1 cellular context compared by ENCODE assay signal in the genomic region with DNA sequence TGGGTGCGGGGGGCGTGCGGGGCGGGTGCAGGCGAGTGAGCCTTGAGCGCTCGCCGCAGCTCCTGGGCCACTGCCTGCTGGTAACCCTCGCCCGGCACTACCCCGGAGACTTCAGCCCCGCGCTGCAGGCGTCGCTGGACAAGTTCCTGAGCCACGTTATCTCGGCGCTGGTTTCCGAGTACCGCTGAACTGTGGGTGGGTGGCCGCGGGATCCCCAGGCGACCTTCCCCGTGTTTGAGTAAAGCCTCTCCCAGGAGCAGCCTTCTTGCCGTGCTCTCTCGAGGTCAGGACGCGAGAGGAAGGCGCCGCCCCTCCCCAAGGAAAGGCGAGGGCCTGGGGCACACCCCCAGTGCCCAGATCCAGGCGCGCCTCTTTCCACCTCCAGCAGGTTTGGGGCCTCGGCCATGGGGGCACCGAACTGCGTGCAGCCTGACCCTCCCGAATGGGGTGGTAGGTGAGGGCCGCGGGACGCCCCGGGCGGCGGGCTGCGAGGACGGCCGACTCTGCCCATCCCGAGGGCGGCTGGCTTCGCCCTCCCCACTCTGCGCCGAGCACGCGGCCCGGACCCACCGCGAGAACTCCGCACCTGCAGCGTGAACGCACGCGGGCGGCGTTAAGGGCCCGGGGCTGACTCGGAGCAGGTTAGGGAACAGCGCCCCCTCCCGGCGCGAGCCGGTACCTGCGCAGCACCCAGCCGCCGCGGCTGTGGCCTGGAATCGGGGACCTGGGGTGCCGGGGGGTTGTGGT.
A peak's percentile ranks its signal among the peaks of the same experiment; 100 is the strongest.
TF ChIP-seq lines count a peak whose summit lies in the region.

No MANE protein-coding gene starts in this region.

TF ChIP-seq in HepG2, 621 proteins besides CTCF, POLR2A, EP300 and RAD21 (continued from another document and continues in another):
- TF ChIP-seq, protein P1, sequence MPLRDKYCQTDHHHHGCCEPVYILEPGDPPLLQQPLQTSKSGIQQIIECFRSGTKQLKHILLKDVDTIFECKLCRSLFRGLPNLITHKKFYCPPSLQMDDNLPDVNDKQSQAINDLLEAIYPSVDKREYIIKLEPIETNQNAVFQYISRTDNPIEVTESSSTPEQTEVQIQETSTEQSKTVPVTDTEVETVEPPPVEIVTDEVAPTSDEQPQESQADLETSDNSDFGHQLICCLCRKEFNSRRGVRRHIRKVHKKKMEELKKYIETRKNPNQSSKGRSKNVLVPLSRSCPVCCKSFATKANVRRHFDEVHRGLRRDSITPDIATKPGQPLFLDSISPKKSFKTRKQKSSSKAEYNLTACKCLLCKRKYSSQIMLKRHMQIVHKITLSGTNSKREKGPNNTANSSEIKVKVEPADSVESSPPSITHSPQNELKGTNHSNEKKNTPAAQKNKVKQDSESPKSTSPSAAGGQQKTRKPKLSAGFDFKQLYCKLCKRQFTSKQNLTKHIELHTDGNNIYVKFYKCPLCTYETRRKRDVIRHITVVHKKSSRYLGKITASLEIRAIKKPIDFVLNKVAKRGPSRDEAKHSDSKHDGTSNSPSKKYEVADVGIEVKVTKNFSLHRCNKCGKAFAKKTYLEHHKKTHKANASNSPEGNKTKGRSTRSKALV (CRISPR knock-in tag; IDR thresholded peaks at IDR 0.05), result peak; percentile 99
- TF ChIP-seq ZNF354B (CRISPR knock-in tag; IDR thresholded peaks at IDR 0.05), result peak; percentile 88; the same call in 1 of the 2 replicates
- peak; percentile 96 for TF ChIP-seq BRCA1 (CRISPR knock-in tag; IDR thresholded peaks at IDR 0.05)
- peak; percentile 88 for TF ChIP-seq MEIS2 (CRISPR knock-in tag; IDR thresholded peaks at IDR 0.05)
- peak; percentile 71 for TF ChIP-seq NR2C2 (CRISPR knock-in tag; IDR thresholded peaks at IDR 0.05; ENCODE audit: borderline replicate concordance)
- TF ChIP-seq RFX5 (IDR thresholded peaks at IDR 0.05; ENCODE audit: low read depth, low read length), result no peak
- peak; percentile 89; the same call in 1 of the 2 replicates for TF ChIP-seq ZBTB20 (CRISPR knock-in tag; IDR thresholded peaks at IDR 0.05; ENCODE audit: borderline replicate concordance, low read depth)
- TF ChIP-seq, protein P2, sequence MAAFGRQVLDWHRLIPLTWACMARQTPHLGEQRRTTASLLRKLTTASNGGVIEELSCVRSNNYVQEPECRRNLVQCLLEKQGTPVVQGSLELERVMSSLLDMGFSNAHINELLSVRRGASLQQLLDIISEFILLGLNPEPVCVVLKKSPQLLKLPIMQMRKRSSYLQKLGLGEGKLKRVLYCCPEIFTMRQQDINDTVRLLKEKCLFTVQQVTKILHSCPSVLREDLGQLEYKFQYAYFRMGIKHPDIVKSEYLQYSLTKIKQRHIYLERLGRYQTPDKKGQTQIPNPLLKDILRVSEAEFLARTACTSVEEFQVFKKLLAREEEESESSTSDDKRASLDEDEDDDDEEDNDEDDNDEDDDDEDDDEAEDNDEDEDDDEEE (CRISPR knock-in tag; IDR thresholded peaks at IDR 0.05), result peak; percentile 99
- peak; percentile 99 for TF ChIP-seq MYC (CRISPR knock-in tag; IDR thresholded peaks at IDR 0.05; ENCODE audit: borderline replicate concordance)
- TF ChIP-seq, protein P3, sequence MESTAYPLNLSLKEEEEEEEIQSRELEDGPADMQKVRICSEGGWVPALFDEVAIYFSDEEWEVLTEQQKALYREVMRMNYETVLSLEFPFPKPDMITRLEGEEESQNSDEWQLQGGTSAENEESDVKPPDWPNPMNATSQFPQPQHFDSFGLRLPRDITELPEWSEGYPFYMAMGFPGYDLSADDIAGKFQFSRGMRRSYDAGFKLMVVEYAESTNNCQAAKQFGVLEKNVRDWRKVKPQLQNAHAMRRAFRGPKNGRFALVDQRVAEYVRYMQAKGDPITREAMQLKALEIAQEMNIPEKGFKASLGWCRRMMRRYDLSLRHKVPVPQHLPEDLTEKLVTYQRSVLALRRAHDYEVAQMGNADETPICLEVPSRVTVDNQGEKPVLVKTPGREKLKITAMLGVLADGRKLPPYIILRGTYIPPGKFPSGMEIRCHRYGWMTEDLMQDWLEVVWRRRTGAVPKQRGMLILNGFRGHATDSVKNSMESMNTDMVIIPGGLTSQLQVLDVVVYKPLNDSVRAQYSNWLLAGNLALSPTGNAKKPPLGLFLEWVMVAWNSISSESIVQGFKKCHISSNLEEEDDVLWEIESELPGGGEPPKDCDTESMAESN (CRISPR knock-in tag; conservative IDR thresholded peaks at IDR 0.05), result peak; percentile 96
- TF ChIP-seq, protein P4, sequence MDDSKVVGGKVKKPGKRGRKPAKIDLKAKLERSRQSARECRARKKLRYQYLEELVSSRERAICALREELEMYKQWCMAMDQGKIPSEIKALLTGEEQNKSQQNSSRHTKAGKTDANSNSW (CRISPR knock-in tag; IDR thresholded peaks at IDR 0.05; ENCODE audit: borderline replicate concordance), result peak; percentile 97; the same call in 1 of the 2 replicates
- TF ChIP-seq SP4 (CRISPR knock-in tag; IDR thresholded peaks at IDR 0.05), result peak; percentile 87
- TF ChIP-seq REPIN1 (CRISPR knock-in tag; IDR thresholded peaks at IDR 0.05; ENCODE audit: borderline replicate concordance, low read depth), result peak; percentile 98
- TF ChIP-seq ZNF781 (CRISPR knock-in tag; IDR thresholded peaks at IDR 0.05; ENCODE audit: borderline replicate concordance, not compliant biosample characterization), result peak; percentile 84
- no peak for TF ChIP-seq FLYWCH1 (CRISPR knock-in tag; IDR thresholded peaks at IDR 0.05)
- TF ChIP-seq ZNF124 (CRISPR knock-in tag; IDR thresholded peaks at IDR 0.05), result peak; percentile 94
- TF ChIP-seq SAP130 (CRISPR knock-in tag; IDR thresholded peaks at IDR 0.05; ENCODE audit: low read depth), result peak; percentile 79
- TF ChIP-seq U2AF2 (IDR thresholded peaks at IDR 0.05; ENCODE audit: low read depth, low read length), result no peak
- TF ChIP-seq, protein P5, sequence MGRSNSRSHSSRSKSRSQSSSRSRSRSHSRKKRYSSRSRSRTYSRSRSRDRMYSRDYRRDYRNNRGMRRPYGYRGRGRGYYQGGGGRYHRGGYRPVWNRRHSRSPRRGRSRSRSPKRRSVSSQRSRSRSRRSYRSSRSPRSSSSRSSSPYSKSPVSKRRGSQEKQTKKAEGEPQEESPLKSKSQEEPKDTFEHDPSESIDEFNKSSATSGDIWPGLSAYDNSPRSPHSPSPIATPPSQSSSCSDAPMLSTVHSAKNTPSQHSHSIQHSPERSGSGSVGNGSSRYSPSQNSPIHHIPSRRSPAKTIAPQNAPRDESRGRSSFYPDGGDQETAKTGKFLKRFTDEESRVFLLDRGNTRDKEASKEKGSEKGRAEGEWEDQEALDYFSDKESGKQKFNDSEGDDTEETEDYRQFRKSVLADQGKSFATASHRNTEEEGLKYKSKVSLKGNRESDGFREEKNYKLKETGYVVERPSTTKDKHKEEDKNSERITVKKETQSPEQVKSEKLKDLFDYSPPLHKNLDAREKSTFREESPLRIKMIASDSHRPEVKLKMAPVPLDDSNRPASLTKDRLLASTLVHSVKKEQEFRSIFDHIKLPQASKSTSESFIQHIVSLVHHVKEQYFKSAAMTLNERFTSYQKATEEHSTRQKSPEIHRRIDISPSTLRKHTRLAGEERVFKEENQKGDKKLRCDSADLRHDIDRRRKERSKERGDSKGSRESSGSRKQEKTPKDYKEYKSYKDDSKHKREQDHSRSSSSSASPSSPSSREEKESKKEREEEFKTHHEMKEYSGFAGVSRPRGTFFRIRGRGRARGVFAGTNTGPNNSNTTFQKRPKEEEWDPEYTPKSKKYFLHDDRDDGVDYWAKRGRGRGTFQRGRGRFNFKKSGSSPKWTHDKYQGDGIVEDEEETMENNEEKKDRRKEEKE (IDR thresholded peaks at IDR 0.05), result no peak
- peak; percentile 89 for TF ChIP-seq ZBTB7B (CRISPR knock-in tag; IDR thresholded peaks at IDR 0.05)
- TF ChIP-seq, protein P6, sequence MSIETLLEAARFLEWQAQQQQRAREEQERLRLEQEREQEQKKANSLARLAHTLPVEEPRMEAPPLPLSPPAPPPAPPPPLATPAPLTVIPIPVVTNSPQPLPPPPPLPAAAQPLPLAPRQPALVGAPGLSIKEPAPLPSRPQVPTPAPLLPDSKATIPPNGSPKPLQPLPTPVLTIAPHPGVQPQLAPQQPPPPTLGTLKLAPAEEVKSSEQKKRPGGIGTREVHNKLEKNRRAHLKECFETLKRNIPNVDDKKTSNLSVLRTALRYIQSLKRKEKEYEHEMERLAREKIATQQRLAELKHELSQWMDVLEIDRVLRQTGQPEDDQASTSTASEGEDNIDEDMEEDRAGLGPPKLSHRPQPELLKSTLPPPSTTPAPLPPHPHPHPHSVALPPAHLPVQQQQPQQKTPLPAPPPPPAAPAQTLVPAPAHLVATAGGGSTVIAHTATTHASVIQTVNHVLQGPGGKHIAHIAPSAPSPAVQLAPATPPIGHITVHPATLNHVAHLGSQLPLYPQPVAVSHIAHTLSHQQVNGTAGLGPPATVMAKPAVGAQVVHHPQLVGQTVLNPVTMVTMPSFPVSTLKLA (IDR thresholded peaks at IDR 0.05), result no peak
- TF ChIP-seq, protein P7, sequence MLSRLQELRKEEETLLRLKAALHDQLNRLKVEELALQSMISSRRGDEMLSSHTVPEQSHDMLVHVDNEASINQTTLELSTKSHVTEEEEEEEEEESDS (CRISPR knock-in tag; IDR thresholded peaks at IDR 0.05; ENCODE audit: borderline replicate concordance), result peak; percentile 95
- peak; percentile 82 for TF ChIP-seq ETV6 (CRISPR knock-in tag; conservative IDR thresholded peaks at IDR 0.05)
- TF ChIP-seq HDAC1 (CRISPR knock-in tag; IDR thresholded peaks at IDR 0.05), result peak; percentile 82
- TF ChIP-seq KLF13 (CRISPR knock-in tag; IDR thresholded peaks at IDR 0.05), result peak; percentile 89; the same call in 1 of the 2 replicates
- TF ChIP-seq DNMT3B (CRISPR knock-in tag; conservative IDR thresholded peaks at IDR 0.05), result no peak
- peak; percentile 94; the same call in 1 of the 2 replicates for TF ChIP-seq ZNF256 (CRISPR knock-in tag; conservative IDR thresholded peaks at IDR 0.05)
- TF ChIP-seq, protein P8, sequence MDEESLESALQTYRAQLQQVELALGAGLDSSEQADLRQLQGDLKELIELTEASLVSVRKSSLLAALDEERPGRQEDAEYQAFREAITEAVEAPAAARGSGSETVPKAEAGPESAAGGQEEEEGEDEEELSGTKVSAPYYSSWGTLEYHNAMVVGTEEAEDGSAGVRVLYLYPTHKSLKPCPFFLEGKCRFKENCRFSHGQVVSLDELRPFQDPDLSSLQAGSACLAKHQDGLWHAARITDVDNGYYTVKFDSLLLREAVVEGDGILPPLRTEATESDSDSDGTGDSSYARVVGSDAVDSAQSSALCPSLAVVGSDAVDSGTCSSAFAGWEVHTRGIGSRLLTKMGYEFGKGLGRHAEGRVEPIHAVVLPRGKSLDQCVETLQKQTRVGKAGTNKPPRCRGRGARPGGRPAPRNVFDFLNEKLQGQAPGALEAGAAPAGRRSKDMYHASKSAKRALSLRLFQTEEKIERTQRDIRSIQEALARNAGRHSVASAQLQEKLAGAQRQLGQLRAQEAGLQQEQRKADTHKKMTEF (CRISPR knock-in tag; IDR thresholded peaks at IDR 0.05), result peak; percentile 98; the same call in 1 of the 2 replicates
- TF ChIP-seq NCOA2 (CRISPR knock-in tag; IDR thresholded peaks at IDR 0.05), result peak; percentile 63; the same call in 1 of the 2 replicates
- TF ChIP-seq, protein P9, sequence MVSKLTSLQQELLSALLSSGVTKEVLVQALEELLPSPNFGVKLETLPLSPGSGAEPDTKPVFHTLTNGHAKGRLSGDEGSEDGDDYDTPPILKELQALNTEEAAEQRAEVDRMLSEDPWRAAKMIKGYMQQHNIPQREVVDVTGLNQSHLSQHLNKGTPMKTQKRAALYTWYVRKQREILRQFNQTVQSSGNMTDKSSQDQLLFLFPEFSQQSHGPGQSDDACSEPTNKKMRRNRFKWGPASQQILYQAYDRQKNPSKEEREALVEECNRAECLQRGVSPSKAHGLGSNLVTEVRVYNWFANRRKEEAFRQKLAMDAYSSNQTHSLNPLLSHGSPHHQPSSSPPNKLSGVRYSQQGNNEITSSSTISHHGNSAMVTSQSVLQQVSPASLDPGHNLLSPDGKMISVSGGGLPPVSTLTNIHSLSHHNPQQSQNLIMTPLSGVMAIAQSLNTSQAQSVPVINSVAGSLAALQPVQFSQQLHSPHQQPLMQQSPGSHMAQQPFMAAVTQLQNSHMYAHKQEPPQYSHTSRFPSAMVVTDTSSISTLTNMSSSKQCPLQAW (CRISPR knock-in tag; IDR thresholded peaks at IDR 0.05), result peak; percentile 52
- TF ChIP-seq, protein P10, sequence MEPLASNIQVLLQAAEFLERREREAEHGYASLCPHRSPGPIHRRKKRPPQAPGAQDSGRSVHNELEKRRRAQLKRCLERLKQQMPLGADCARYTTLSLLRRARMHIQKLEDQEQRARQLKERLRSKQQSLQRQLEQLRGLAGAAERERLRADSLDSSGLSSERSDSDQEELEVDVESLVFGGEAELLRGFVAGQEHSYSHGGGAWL (CRISPR knock-in tag; IDR thresholded peaks at IDR 0.05), result peak; percentile 99
- peak; percentile 95; the same call in 1 of the 2 replicates for TF ChIP-seq ZNF619 (CRISPR knock-in tag; IDR thresholded peaks at IDR 0.05)
- TF ChIP-seq, protein P11, sequence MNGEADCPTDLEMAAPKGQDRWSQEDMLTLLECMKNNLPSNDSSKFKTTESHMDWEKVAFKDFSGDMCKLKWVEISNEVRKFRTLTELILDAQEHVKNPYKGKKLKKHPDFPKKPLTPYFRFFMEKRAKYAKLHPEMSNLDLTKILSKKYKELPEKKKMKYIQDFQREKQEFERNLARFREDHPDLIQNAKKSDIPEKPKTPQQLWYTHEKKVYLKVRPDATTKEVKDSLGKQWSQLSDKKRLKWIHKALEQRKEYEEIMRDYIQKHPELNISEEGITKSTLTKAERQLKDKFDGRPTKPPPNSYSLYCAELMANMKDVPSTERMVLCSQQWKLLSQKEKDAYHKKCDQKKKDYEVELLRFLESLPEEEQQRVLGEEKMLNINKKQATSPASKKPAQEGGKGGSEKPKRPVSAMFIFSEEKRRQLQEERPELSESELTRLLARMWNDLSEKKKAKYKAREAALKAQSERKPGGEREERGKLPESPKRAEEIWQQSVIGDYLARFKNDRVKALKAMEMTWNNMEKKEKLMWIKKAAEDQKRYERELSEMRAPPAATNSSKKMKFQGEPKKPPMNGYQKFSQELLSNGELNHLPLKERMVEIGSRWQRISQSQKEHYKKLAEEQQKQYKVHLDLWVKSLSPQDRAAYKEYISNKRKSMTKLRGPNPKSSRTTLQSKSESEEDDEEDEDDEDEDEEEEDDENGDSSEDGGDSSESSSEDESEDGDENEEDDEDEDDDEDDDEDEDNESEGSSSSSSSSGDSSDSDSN (CRISPR knock-in tag; IDR thresholded peaks at IDR 0.05), result peak; percentile 59
- TF ChIP-seq SMAD1 (CRISPR knock-in tag; IDR thresholded peaks at IDR 0.05; ENCODE audit: borderline replicate concordance, low read depth), result no peak
- TF ChIP-seq ZFY (CRISPR knock-in tag; IDR thresholded peaks at IDR 0.05), result peak; percentile 94
- no peak for TF ChIP-seq TCF7L2 (IDR thresholded peaks at IDR 0.05; ENCODE audit: low read depth, low read length)
- no peak for TF ChIP-seq ZNF550 (CRISPR knock-in tag; IDR thresholded peaks at IDR 0.05; ENCODE audit: borderline replicate concordance)
- no peak for TF ChIP-seq HNRNPK (IDR thresholded peaks at IDR 0.05; ENCODE audit: low read depth, low read length, poor library complexity, severe bottlenecking)
- peak; percentile 56; the same call in 1 of the 2 replicates for TF ChIP-seq ELF1 (CRISPR knock-in tag; IDR thresholded peaks at IDR 0.05)
- TF ChIP-seq ZSCAN21 (CRISPR knock-in tag; IDR thresholded peaks at IDR 0.05; ENCODE audit: borderline replicate concordance), result peak; percentile 99
- TF ChIP-seq CBX5 (CRISPR knock-in tag; IDR thresholded peaks at IDR 0.05; ENCODE audit: borderline replicate concordance), result peak; percentile 88
- TF ChIP-seq ETV5 (CRISPR knock-in tag; IDR thresholded peaks at IDR 0.05; ENCODE audit: borderline replicate concordance), result peak; percentile 58
- TF ChIP-seq RFXAP (CRISPR knock-in tag; IDR thresholded peaks at IDR 0.05; ENCODE audit: borderline replicate concordance), result peak; percentile 85; the same call in 1 of the 2 replicates
- TF ChIP-seq ZNF33A (CRISPR knock-in tag; IDR thresholded peaks at IDR 0.05; ENCODE audit: borderline replicate concordance), result no peak
- peak; percentile 100 for TF ChIP-seq ZNF274 (CRISPR knock-in tag; IDR thresholded peaks at IDR 0.05)
